Comparison of ENCODE assay signal across 14 cellular contexts in the genomic region with DNA sequence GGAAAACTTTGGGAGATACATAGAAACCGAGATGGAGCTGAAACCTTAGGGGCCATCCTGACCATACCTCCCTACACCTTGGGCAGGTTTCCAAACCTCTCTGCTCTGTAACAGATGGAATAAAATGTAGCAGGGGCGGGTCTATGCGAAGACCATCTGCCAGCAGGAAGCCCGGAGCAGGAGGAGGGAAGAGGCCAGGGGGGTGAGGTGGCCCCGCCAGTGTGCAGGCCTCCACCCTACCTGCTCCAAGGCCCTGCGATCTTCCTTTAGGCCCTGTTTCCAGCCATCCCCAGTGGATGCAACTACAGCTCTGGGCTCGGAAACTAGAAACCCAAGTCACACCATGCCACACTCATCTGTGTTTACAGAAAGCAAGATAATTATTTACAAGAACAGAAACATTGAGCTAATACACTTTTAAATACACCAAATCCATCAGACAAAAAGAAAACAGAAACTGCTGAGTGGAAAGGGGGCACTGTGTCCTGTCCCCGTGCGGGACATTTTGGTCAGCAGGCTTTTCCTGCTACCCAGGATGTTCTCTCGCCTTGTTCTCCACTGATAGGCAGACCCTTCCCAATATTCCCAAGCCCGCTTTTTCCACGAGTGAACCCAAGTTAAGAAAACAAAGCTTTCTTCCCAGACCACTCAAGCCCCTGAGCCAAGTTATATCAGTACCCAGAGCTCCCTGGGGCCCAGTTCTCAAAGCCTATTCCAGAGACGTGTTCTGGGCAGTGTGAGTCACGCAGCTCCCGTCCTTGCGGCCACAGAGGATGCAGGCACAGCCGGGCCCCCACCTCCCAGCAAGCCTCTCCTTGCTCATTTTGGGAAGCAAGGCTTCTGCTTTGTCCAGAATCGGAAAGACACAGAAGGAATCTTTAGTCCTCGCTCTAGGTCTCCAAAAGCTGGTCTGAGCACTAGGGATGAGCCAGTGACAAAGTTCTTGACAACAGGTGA. TPM values are rescaled to one million over a fixed set of nuclear protein-coding genes. Genes with fewer than 3 reads are reported as not detected.
DNase-seq lines count a peak whose midpoint lies in the region; ATAC-seq lines count a peak whose summit lies in the region.
"Had no signal": no experiment of that assay in that cellular context is flagged by ENCODE, and none has a peak within 500 bp of the region (broad histone marks: within the 10 kb centered on the region; RNA-seq: fewer than 3 reads in every experiment).

No MANE protein-coding gene starts in this region.

- no peaks in the 10 kb centered on the region for H3K9me3 ChIP-seq in esophagus (ENCODE audit: control insufficient read depth in 2 of 2, insufficient read depth in 1 of 2, low read depth in 1 of 2, low read length in 1 of 2)
- H3K9me3 ChIP-seq in CD4-positive, alpha-beta memory T cell (ENCODE audit: control insufficient read depth in 1 of 2, low read length in 2 of 2): no peaks in the 10 kb centered on the region
- H3K9me3 ChIP-seq: Caco-2 had no signal

- no peak overlapping the region for H3K4me3 Mint-ChIP-seq in activated naive CD8-positive, alpha-beta T cell treated with anti-CD3 and anti-CD28 coated beads, Interleukin-2, amount 50 U/mL, for 24 hours
- H3K4me3 Mint-ChIP-seq in CD4-positive, alpha-beta memory T cell: no peak overlapping the region

- POLR2A ChIA-PET in CD4-positive, alpha-beta memory T cell (lab: Charles Lee; ENCODE audit: partially characterized antibody): no interaction called here

- ATAC-seq in sciatic nerve: no peak
- no peak for ATAC-seq in stimulated activated naive CD8-positive, alpha-beta T cell treated with anti-CD3 and anti-CD28 coated beads, Interleukin-15, Interleukin-2, amounts not matched to agents 100 U/mL and 50 U/mL, for 24 hours
- no peak for ATAC-seq in activated naive CD8-positive, alpha-beta T cell treated with anti-CD3 and anti-CD28 coated beads, Interleukin-2, amount 50 U/mL, for 24 hours
- ATAC-seq: activated CD4-positive, CD25-positive, alpha-beta regulatory T cell treated with anti-CD3 and anti-CD28 coated beads, Interleukin-2, amount 50 U/mL, for 24 hours had no signal

- no peak overlapping the region for H3K27ac Mint-ChIP-seq in activated naive CD8-positive, alpha-beta T cell treated with anti-CD3 and anti-CD28 coated beads, Interleukin-2, amount 50 U/mL, for 24 hours
- no peak overlapping the region for H3K27ac Mint-ChIP-seq in CD4-positive, alpha-beta memory T cell

- H3K27ac ChIP-seq in esophagus (ENCODE audit: low read depth in 2 of 2, low read length in 1 of 2): peak overlapping the region; percentile 9 to 51
- no peak overlapping the region for H3K27ac ChIP-seq in CD4-positive, alpha-beta memory T cell (ENCODE audit: low read depth, low read length)

- peaks cover 4% of the 10 kb centered on the region for H3K4me1 Mint-ChIP-seq in activated naive CD8-positive, alpha-beta T cell treated with anti-CD3 and anti-CD28 coated beads, Interleukin-2, amount 50 U/mL, for 24 hours
- peaks cover 0 to 3% (median 0%) of the 10 kb centered on the region in 4 donors for H3K4me1 Mint-ChIP-seq in CD4-positive, alpha-beta memory T cell

- H3K27me3 ChIP-seq in esophagus (ENCODE audit: control insufficient read depth in 1 of 2, insufficient read depth in 2 of 2, low read length in 2 of 2): no peaks in the 10 kb centered on the region
- no peaks in the 10 kb centered on the region for H3K27me3 ChIP-seq in CD4-positive, alpha-beta memory T cell (ENCODE audit: insufficient read depth, low read length)

- no peaks in the 10 kb centered on the region for H3K36me3 ChIP-seq in esophagus (ENCODE audit: control insufficient read depth in 2 of 2, insufficient read depth in 2 of 2, low read length in 1 of 2)
- H3K36me3 ChIP-seq in CD4-positive, alpha-beta memory T cell (ENCODE audit: insufficient read depth, low read length): no peaks in the 10 kb centered on the region

- no peaks in the 10 kb centered on the region for H3K9me3 Mint-ChIP-seq in activated naive CD8-positive, alpha-beta T cell treated with anti-CD3 and anti-CD28 coated beads, Interleukin-2, amount 50 U/mL, for 24 hours
- peaks cover 0 to 5% (median 0%) of the 10 kb centered on the region in 8 donors for H3K9me3 Mint-ChIP-seq in CD4-positive, alpha-beta memory T cell

- intact Hi-C loops in sciatic nerve (cut with DNase I): no loop called here
- intact Hi-C loops in CD4-positive, alpha-beta memory T cell (cut with micrococcal nuclease): no loop called here

- peaks cover 7% of the 10 kb centered on the region for H3K27me3 Mint-ChIP-seq in activated naive CD8-positive, alpha-beta T cell treated with anti-CD3 and anti-CD28 coated beads, Interleukin-2, amount 50 U/mL, for 24 hours
- peaks cover 4 to 7% of the 10 kb centered on the region in 2 donors for H3K27me3 Mint-ChIP-seq in CD4-positive, alpha-beta memory T cell

- H3K4me1 ChIP-seq in esophagus (ENCODE audit: control insufficient read depth in 2 of 2, insufficient read depth in 2 of 2, low read length in 1 of 2): no peaks in the 10 kb centered on the region
- no peaks in the 10 kb centered on the region for H3K4me1 ChIP-seq in CD4-positive, alpha-beta memory T cell (ENCODE audit: insufficient read depth, low read length)
- H3K4me1 ChIP-seq: Caco-2 had no signal

- DNase-seq in ELF-1 (ENCODE audit: low read depth, low spot score) (peak; percentile 35), NCI-H446 treated with DMSO at 0.1 percent for 48 hours (lab: John Stamatoyannopoulos, UW) (peak; percentile 30), sciatic nerve (ENCODE audit: low spot score) (peak; percentile 47), amygdala (lab: John Stamatoyannopoulos, UW) (no peak)
- no peak for DNase-seq in stimulated activated naive CD8-positive, alpha-beta T cell treated with anti-CD3 and anti-CD28 coated beads, Interleukin-15, Interleukin-2, amounts not matched to agents 100 U/mL and 50 U/mL, for 24 hours
- DNase-seq in activated naive CD8-positive, alpha-beta T cell treated with anti-CD3 and anti-CD28 coated beads, Interleukin-2, amount 50 U/mL, for 24 hours: no peak
- no peak for DNase-seq in CD4-positive, alpha-beta memory T cell
- DNase-seq: activated gamma-delta T cell treated with Interleukin-2 at 50 U/mL for 16 hours, Caco-2, NCI-H1417 treated with DMSO at 0.1 percent for 48 hours, SHP77 treated with DMSO at 0.1 percent for 48 hours had no signal

- H3K4me3 ChIP-seq in esophagus (ENCODE audit: low read depth in 1 of 2, low read length in 2 of 2): no peak overlapping the region
- H3K4me3 ChIP-seq in CD4-positive, alpha-beta memory T cell (ENCODE audit: low read length in 2 of 2): no peak overlapping the region
- H3K4me3 ChIP-seq: skin epidermis had no signal

- WGBS in esophagus, 2 donors: 60 to 65% methylated on average over 19 of the region's 19 CpGs

- no peaks in the 10 kb centered on the region for H3K36me3 Mint-ChIP-seq in activated naive CD8-positive, alpha-beta T cell treated with anti-CD3 and anti-CD28 coated beads, Interleukin-2, amount 50 U/mL, for 24 hours (ENCODE audit: low read depth)
- H3K36me3 Mint-ChIP-seq in CD4-positive, alpha-beta memory T cell: no peaks in the 10 kb centered on the region

- CTCF ChIA-PET in CD4-positive, alpha-beta memory T cell (lab: Charles Lee; ENCODE audit: partially characterized antibody): no interaction called here

RNA-seq across cellular contexts. Expression of a gene that starts 17.3 kb away (rescaled TPM):
- not detected for polyA plus RNA-seq in esophagus
- not detected for total RNA-seq in sciatic nerve
- not detected for total RNA-seq in CD4-positive, alpha-beta memory T cell
- not detected for polyA plus RNA-seq in CD4-positive, alpha-beta memory T cell
- total RNA-seq: Caco-2 had no signal

Comparison
In these comparisons a context has a peak if more than half of its experiments do, and no peak if none do; other contexts are left out.
1. DNase-seq: peak in ELF-1 (single experiment), NCI-H446 treated with DMSO at 0.1 percent for 48 hours (single experiment) and sciatic nerve (single experiment); none in amygdala (0 of 56), stimulated activated naive CD8-positive, alpha-beta T cell treated with anti-CD3 and anti-CD28 coated beads, Interleukin-15, Interleukin-2, amounts not matched to agents 100 U/mL and 50 U/mL, for 24 hours (single experiment), activated naive CD8-positive, alpha-beta T cell treated with anti-CD3 and anti-CD28 coated beads, Interleukin-2, amount 50 U/mL, for 24 hours (single experiment) and CD4-positive, alpha-beta memory T cell (0 of 5).